17 cellular contexts compared by ENCODE assay signal in genomic region chr5:80762573-80762972, GRCh38.
DNase-seq lines count a peak whose midpoint lies in the region; ATAC-seq, FAIRE-seq and TF ChIP-seq lines count a peak whose summit lies in the region.
"Had no signal": no experiment of that assay in that cellular context is flagged by ENCODE, and none has a peak within 500 bp of the region (broad histone marks: within the 10 kb centered on the region; RNA-seq: fewer than 3 reads in every experiment).

No MANE protein-coding gene starts in this region.

- TF ChIP-seq POLR2A in transverse colon (IDR thresholded peaks at IDR 0.05) = no peak

- no peak overlapping the region for H3K4me3 Mint-ChIP-seq in activated naive CD8-positive, alpha-beta T cell treated with anti-CD3 and anti-CD28 coated beads, Interleukin-2, amount 50 U/mL, for 24 hours
- no peak overlapping the region for H3K4me3 Mint-ChIP-seq in activated naive CD8-positive, alpha-beta T cell treated with anti-CD3 and anti-CD28 coated beads for 36 hours
- H3K4me3 Mint-ChIP-seq: B cell; CD4-positive, alpha-beta memory T cell; GM23338 had no signal

- H3K27me3 Mint-ChIP-seq in activated naive CD8-positive, alpha-beta T cell treated with anti-CD3 and anti-CD28 coated beads, Interleukin-2, amount 50 U/mL, for 24 hours = no peaks in the 10 kb centered on the region
- no peaks in the 10 kb centered on the region for H3K27me3 Mint-ChIP-seq in activated naive CD8-positive, alpha-beta T cell treated with anti-CD3 and anti-CD28 coated beads for 36 hours
- H3K27me3 Mint-ChIP-seq: B cell; CD4-positive, alpha-beta memory T cell had no signal

- no peaks in the 10 kb centered on the region for H3K4me1 ChIP-seq in transverse colon

- H3K27me3 ChIP-seq in transverse colon = no peaks in the 10 kb centered on the region

- DNase-seq in activated naive CD8-positive, alpha-beta T cell treated with anti-CD3 and anti-CD28 coated beads, Interleukin-2, amount 50 U/mL, for 24 hours = no peak
- DNase-seq in activated naive CD8-positive, alpha-beta T cell treated with anti-CD3 and anti-CD28 coated beads for 36 hours = no peak
- DNase-seq in 8988T (no peak), transverse colon (no peak)
- DNase-seq: C1 segment of cervical spinal cord; CD4-positive, alpha-beta memory T cell; COR-L47; DMS153; DND-41; GF-D8; H7 had no signal

- in situ Hi-C loops in transverse colon (cut with MboI; ENCODE audit: low pct_ligation_motif_present in 1 of 4, low pct_unique_long_range_greater_than_20kb in 1 of 4, low sequenced_read_pairs in 3 of 4) = no loop called here

- no peaks in the 10 kb centered on the region for H3K9me3 ChIP-seq in transverse colon

- no peaks in the 10 kb centered on the region for H3K36me3 ChIP-seq in transverse colon

- peak; percentile 13 for FAIRE-seq in islet of Langerhans (lab: Jason Lieb, UNC)
- FAIRE-seq: D721Med had no signal

- no peak for ATAC-seq in activated naive CD8-positive, alpha-beta T cell treated with anti-CD3 and anti-CD28 coated beads, Interleukin-2, amount 50 U/mL, for 24 hours
- ATAC-seq in GM19467 (IDR thresholded peaks at IDR 0.05; ENCODE audit: unreplicated experiment) = no peak
- ATAC-seq: GM23338 had no signal

- 98 to 99% methylated on average over 4 of the region's 4 CpGs for WGBS in transverse colon (ENCODE audit: low coverage in 1 of 2), 2 donors

- no peak overlapping the region for H3K4me3 ChIP-seq in transverse colon
- H3K4me3 ChIP-seq: GM23338 had no signal

- intact Hi-C loops in transverse colon (cut with DNase I; ENCODE audit: low total_unique reads) = no loop called here

- peaks cover 4% of the 10 kb centered on the region for H3K9me3 Mint-ChIP-seq in activated naive CD8-positive, alpha-beta T cell treated with anti-CD3 and anti-CD28 coated beads, Interleukin-2, amount 50 U/mL, for 24 hours
- peaks cover 4% of the 10 kb centered on the region for H3K9me3 Mint-ChIP-seq in activated naive CD8-positive, alpha-beta T cell treated with anti-CD3 and anti-CD28 coated beads for 36 hours
- H3K9me3 Mint-ChIP-seq: GM23338 had no signal

- TF ChIP-seq CTCF in VCaP (conservative IDR thresholded peaks at IDR 0.05) = no peak
- no peak for TF ChIP-seq CTCF in transverse colon (IDR thresholded peaks at IDR 0.05)

- peaks cover 49% of the 10 kb centered on the region for H3K4me1 Mint-ChIP-seq in activated naive CD8-positive, alpha-beta T cell treated with anti-CD3 and anti-CD28 coated beads, Interleukin-2, amount 50 U/mL, for 24 hours
- peaks cover 38% of the 10 kb centered on the region for H3K4me1 Mint-ChIP-seq in activated naive CD8-positive, alpha-beta T cell treated with anti-CD3 and anti-CD28 coated beads for 36 hours
- H3K4me1 Mint-ChIP-seq: B cell had no signal

- TF ChIP-seq EP300 in transverse colon (IDR thresholded peaks at IDR 0.05; ENCODE audit: low read depth) = no peak

- H3K27ac ChIP-seq in VCaP = peak overlapping the region; percentile 69
- H3K27ac ChIP-seq in transverse colon = no peak overlapping the region

- peaks cover 59% of the 10 kb centered on the region for H3K36me3 Mint-ChIP-seq in activated naive CD8-positive, alpha-beta T cell treated with anti-CD3 and anti-CD28 coated beads, Interleukin-2, amount 50 U/mL, for 24 hours (ENCODE audit: low read depth)
- peaks cover 56% of the 10 kb centered on the region for H3K36me3 Mint-ChIP-seq in activated naive CD8-positive, alpha-beta T cell treated with anti-CD3 and anti-CD28 coated beads for 36 hours

- peak overlapping the region; percentile 44 for H3K27ac Mint-ChIP-seq in activated naive CD8-positive, alpha-beta T cell treated with anti-CD3 and anti-CD28 coated beads, Interleukin-2, amount 50 U/mL, for 24 hours
- no peak overlapping the region for H3K27ac Mint-ChIP-seq in activated naive CD8-positive, alpha-beta T cell treated with anti-CD3 and anti-CD28 coated beads for 36 hours
- H3K27ac Mint-ChIP-seq: B cell; CD4-positive, alpha-beta memory T cell; GM23338 had no signal
